32 cellular contexts compared by ENCODE assay signal in the genomic region with DNA sequence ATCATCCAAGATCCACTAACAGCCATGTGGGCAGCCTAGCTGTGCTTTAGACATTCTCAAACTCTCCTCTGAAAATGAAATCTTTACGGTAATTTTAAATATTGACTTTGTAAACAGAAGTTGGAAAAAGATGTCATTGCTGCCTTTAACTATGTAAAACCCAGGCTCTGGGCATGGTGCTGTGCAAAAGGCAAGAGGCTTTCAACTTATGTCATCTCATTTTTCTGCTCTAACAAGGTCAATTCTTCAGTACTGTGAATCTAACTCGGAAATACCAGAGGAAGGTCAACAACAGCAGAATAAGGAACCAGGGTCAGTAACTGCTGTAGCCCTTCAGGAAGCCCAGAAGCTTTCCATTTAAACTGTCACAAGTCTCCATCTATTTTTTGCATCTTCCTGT. TPM values are rescaled to one million over a fixed set of nuclear protein-coding genes. Genes with fewer than 3 reads are reported as not detected.
DNase-seq lines count a peak whose midpoint lies in the region; ATAC-seq, FAIRE-seq and TF ChIP-seq lines count a peak whose summit lies in the region.
"Had no signal": no experiment of that assay in that cellular context is flagged by ENCODE, and none has a peak within 500 bp of the region (broad histone marks: within the 10 kb centered on the region; RNA-seq: fewer than 3 reads in every experiment).

No MANE protein-coding gene starts in this region.

- H3K27ac Mint-ChIP-seq in natural killer cell treated with Interleukin-12 subunit alpha and Interleukin-12 subunit beta and Interleukin-15 and Interleukin-18, amount 100 ng/mL, for 72 hours, result no peak overlapping the region
- H3K27ac Mint-ChIP-seq: CD4-positive, alpha-beta T cell; H9 had no signal

- DNase-seq in GDM1 (lab: John Stamatoyannopoulos, UW) (peak; percentile 17), PC-3 (no peak), choroid plexus epithelial cell (ENCODE audit: low read depth) (peak; percentile 23), HepG2 (ENCODE audit: low spot score) (peak; percentile 80), activated gamma-delta T cell (lab: John Stamatoyannopoulos, UW) (no peak), body of pancreas (no peak), hepatic stellate cell (ENCODE audit: low spot score) (no peak)
- no peak for DNase-seq in natural killer cell treated with Interleukin-12 subunit alpha and Interleukin-12 subunit beta and Interleukin-15 and Interleukin-18, amount 100 ng/mL, for 72 hours (ENCODE audit: low spot score)
- DNase-seq: CD4-positive, alpha-beta T cell; COR-L47; DMS79; EL; GF-D8; H9; IMR-90; MM.1S; NCI-H1048; NCI-H1417 treated with DMSO at 0.1 percent for 48 hours; NCI-H1694 treated with DMSO at 0.1 percent for 48 hours; NCI-H2081; NCI-H2171; NCI-H226; NCI-H510A; NCI-H69; SHP77 had no signal

- no peaks in the 10 kb centered on the region for H3K9me3 Mint-ChIP-seq in natural killer cell treated with Interleukin-12 subunit alpha and Interleukin-12 subunit beta and Interleukin-15 and Interleukin-18, amount 100 ng/mL, for 72 hours
- H3K9me3 Mint-ChIP-seq: CD4-positive, alpha-beta T cell had no signal

- no peak overlapping the region for H3K9ac ChIP-seq in PC-3 (ENCODE audit: low read length)
- no peak overlapping the region for H3K9ac ChIP-seq in HepG2 (ENCODE audit: insufficient read depth, low read depth, low read length)
- H3K9ac ChIP-seq: BLaER1, KMS-11 had no signal

- no peaks in the 10 kb centered on the region for H4K20me1 ChIP-seq in PC-3 (ENCODE audit: low read length)
- no peaks in the 10 kb centered on the region for H4K20me1 ChIP-seq in HepG2 (ENCODE audit: insufficient read depth, low read length)
- H4K20me1 ChIP-seq: BLaER1 had no signal

- H3K4me2 ChIP-seq in PC-3 (ENCODE audit: low read length), result no peak overlapping the region
- H3K4me2 ChIP-seq in HepG2 (ENCODE audit: low read depth, low read length), result no peak overlapping the region
- H3K4me2 ChIP-seq: BLaER1, KMS-11 had no signal

- intact Hi-C loops in PC-3 (cut with micrococcal nuclease) (no loop called here), HepG2 (cut with micrococcal nuclease; ENCODE audit: unreplicated experiment) (loop anchor here (1.0 kb wide), 1 partner anchor 45 kb away; the partner anchor contains the start of gene ALS2), body of pancreas (cut with DNase I) (no loop called here)

- POLR2A ChIA-PET in PC-3 (lab: Charles Lee; ENCODE audit: unreplicated experiment), result interaction anchor here (0.6 kb wide), 1 partner anchor 565 kb away, joined by 3 read pairs; no protein-coding TSS in a partner anchor
- POLR2A ChIA-PET in HepG2 (lab: Yijun Ruan, JAX), result no interaction called here

- no peaks in the 10 kb centered on the region for H3K4me1 Mint-ChIP-seq in natural killer cell treated with Interleukin-12 subunit alpha and Interleukin-12 subunit beta and Interleukin-15 and Interleukin-18, amount 100 ng/mL, for 72 hours (ENCODE audit: low read depth in 2 of 2)

- CTCF ChIA-PET in PC-3 (lab: Charles Lee), result no interaction called here
- CTCF ChIA-PET in HepG2 (lab: Yijun Ruan, JAX; ENCODE audit: low intra/inter-chr PET ratio, low total read pairs), result no interaction called here

- TF ChIP-seq CTCF in PC-3 (conservative IDR thresholded peaks at IDR 0.05; ENCODE audit: low read depth, low read length) (no peak), choroid plexus epithelial cell (conservative IDR thresholded peaks at IDR 0.05; ENCODE audit: low read depth, low read length) (no peak), HepG2 (CRISPR knock-in tag; IDR thresholded peaks at IDR 0.05) (no peak), body of pancreas (IDR thresholded peaks at IDR 0.05) (no peak)

- TF ChIP-seq POLR2A in HepG2 (IDR thresholded peaks at IDR 0.05; ENCODE audit: insufficient read depth in 1 of 2, low read depth in 2 of 2, low read length in 2 of 2) (no peak), body of pancreas (IDR thresholded peaks at IDR 0.05) (no peak)

- in situ Hi-C loops in HepG2 (cut with HindIII; ENCODE audit: extremely low pct_ligation_motif_present, low pct_unique_long_range_greater_than_20kb), result no loop called here

- H3K27ac ChIP-seq in PC-3 (ENCODE audit: low read length) (no peak overlapping the region), HepG2 (ENCODE audit: extremely low read length, insufficient read depth, low read length) (peak overlapping the region; percentile 14), body of pancreas (no peak overlapping the region)
- H3K27ac ChIP-seq: BLaER1, KMS-11, RWPE1 had no signal

- no peaks in the 10 kb centered on the region for H3K4me1 ChIP-seq in PC-3 (ENCODE audit: insufficient read depth, low read length)
- peaks cover 13% of the 10 kb centered on the region for H3K4me1 ChIP-seq in HepG2 (ENCODE audit: insufficient read depth, low read length)
- H3K4me1 ChIP-seq in body of pancreas, result no peaks in the 10 kb centered on the region
- H3K4me1 ChIP-seq: BLaER1 had no signal

- H3K4me3 Mint-ChIP-seq in natural killer cell treated with Interleukin-12 subunit alpha and Interleukin-12 subunit beta and Interleukin-15 and Interleukin-18, amount 100 ng/mL, for 72 hours, result no peak overlapping the region
- H3K4me3 Mint-ChIP-seq: CD4-positive, alpha-beta T cell; H9 had no signal

- FAIRE-seq in HepG2 (lab: Jason Lieb, UNC), result no peak
- FAIRE-seq: GM12892, GM19239, HTR-8/SVneo had no signal

- H3K36me3 Mint-ChIP-seq in natural killer cell treated with Interleukin-12 subunit alpha and Interleukin-12 subunit beta and Interleukin-15 and Interleukin-18, amount 100 ng/mL, for 72 hours, result peaks cover 25% of the 10 kb centered on the region

- BruUV-seq in PC-3 (replicated peaks; lab: Mats Ljungman, UMichigan) (no TSS peak), HepG2 (replicated peaks; lab: Mats Ljungman, UMichigan) (no TSS peak)

- H3K9me2 ChIP-seq in PC-3 (replicated peaks; ENCODE audit: low read length), result no peaks in the 10 kb centered on the region

- TF ChIP-seq RAD21 in HepG2 (CRISPR knock-in tag; IDR thresholded peaks at IDR 0.05), result no peak

- H2AFZ ChIP-seq in PC-3 (ENCODE audit: low read length) (no peak overlapping the region), HepG2 (ENCODE audit: low read length) (no peak overlapping the region)

- WGBS in HepG2 (ENCODE audit: low lambda C conversion rate), result 19% methylated on average over 2 of the region's 2 CpGs
- 40 to 46% methylated on average over 2 of the region's 2 CpGs for WGBS in body of pancreas, 2 donors

- H3K36me3 ChIP-seq in PC-3 (ENCODE audit: low read depth, low read length), result peaks cover 28% of the 10 kb centered on the region
- H3K36me3 ChIP-seq in HepG2 (replicated peaks in 1 of 2; ENCODE audit: control insufficient read depth in 1 of 2, insufficient read depth in 2 of 2, low read length in 2 of 2), result no peaks in the 10 kb centered on the region; a peak in 2 of 5 replicates
- peaks cover 4 to 10% of the 10 kb centered on the region in 2 donors for H3K36me3 ChIP-seq in body of pancreas (replicated peaks in 1 of 2; ENCODE audit: insufficient read depth in 1 of 2, low read depth in 2 of 2)

- H3K79me2 ChIP-seq in PC-3 (ENCODE audit: low read length) (no peaks in the 10 kb centered on the region), HepG2 (ENCODE audit: insufficient read depth, low read length) (no peaks in the 10 kb centered on the region)

- no peak for TF ChIP-seq EP300 in HepG2 (IDR thresholded peaks at IDR 0.05; ENCODE audit: low read depth in 2 of 2, low read length in 2 of 2)
- TF ChIP-seq EP300 in HepG2 (CRISPR knock-in tag; IDR thresholded peaks at IDR 0.05; ENCODE audit: borderline replicate concordance), result no peak

- no peaks in the 10 kb centered on the region for H3K27me3 ChIP-seq in PC-3 (ENCODE audit: low read length)
- H3K27me3 ChIP-seq in HepG2 (ENCODE audit: control insufficient read depth in 1 of 2, insufficient read depth in 2 of 2, low read length in 2 of 2), result no peaks in the 10 kb centered on the region
- H3K27me3 ChIP-seq in body of pancreas, result no peaks in the 10 kb centered on the region
- H3K27me3 ChIP-seq: BLaER1 had no signal

- peak; percentile 49 for ATAC-seq in PC-3
- ATAC-seq in HepG2, result peak; percentile 97
- ATAC-seq in natural killer cell treated with Interleukin-12 subunit alpha and Interleukin-12 subunit beta and Interleukin-15 and Interleukin-18, amount 100 ng/mL, for 72 hours, result no peak
- no peak for ATAC-seq in body of pancreas
- ATAC-seq: Panc1 had no signal

- H3K4me3 ChIP-seq in PC-3 (ENCODE audit: low read length) (no peak overlapping the region), choroid plexus epithelial cell (ENCODE audit: low read depth, low read length) (no peak overlapping the region), HepG2 (replicated peaks in 1 of 3; ENCODE audit: insufficient read depth in 1 of 3, low read depth in 2 of 3, low read length in 3 of 3) (no peak overlapping the region), body of pancreas (no peak overlapping the region)
- H3K4me3 ChIP-seq: BLaER1 had no signal

- no peaks in the 10 kb centered on the region for H3K27me3 Mint-ChIP-seq in natural killer cell treated with Interleukin-12 subunit alpha and Interleukin-12 subunit beta and Interleukin-15 and Interleukin-18, amount 100 ng/mL, for 72 hours
- H3K27me3 Mint-ChIP-seq: CD4-positive, alpha-beta T cell had no signal

- H3K9me3 ChIP-seq in PC-3 (ENCODE audit: low read length), result no peaks in the 10 kb centered on the region
- H3K9me3 ChIP-seq in HepG2 (ENCODE audit: low read length), result no peaks in the 10 kb centered on the region
- no peaks in the 10 kb centered on the region for H3K9me3 ChIP-seq in body of pancreas

- H3F3A ChIP-seq in PC-3 (ENCODE audit: low read length, unreplicated experiment), result no peaks in the 10 kb centered on the region

RNA-seq across cellular contexts. Expression of gene MPP4, which starts 37.0 kb away (rescaled TPM):
- total RNA-seq in PC-3 (2014; rRNA removed) (0.52 and 0.77 TPM in 2 replicates), HepG2 (2016; rRNA removed; fragmentation: Illumina TruSeq; extraction: Trizol) (not detected in 2 replicates), body of pancreas (not detected)
- not detected in 2 replicates for total RNA-seq in HepG2 (2016; cell fraction: cytosol; rRNA removed; fragmentation: Illumina TruSeq; extraction: Trizol; ENCODE audit: low read depth)
- not detected in 2 replicates for total RNA-seq in HepG2 (2016; cell fraction: insoluble cytoplasmic fraction; rRNA removed; fragmentation: Illumina TruSeq; extraction: Trizol)
- total RNA-seq in HepG2 (2016; cell fraction: membrane; rRNA removed; fragmentation: Illumina TruSeq; extraction: Trizol), result not detected in 2 replicates
- total RNA-seq in HepG2 (2016; cell fraction: nucleus; rRNA removed; fragmentation: Illumina TruSeq; extraction: Trizol), result not detected in 2 replicates
- not detected in 2 replicates for polyA plus RNA-seq in HepG2 (2011; rRNA removed)
- 0.03 TPM in 1 of 2 replicates, not detected in the other for polyA plus RNA-seq in HepG2 (2011; cell fraction: cytosol; rRNA removed)
- polyA plus RNA-seq in HepG2 (2011; cell fraction: nucleus; rRNA removed), result not detected in 2 replicates
- not detected in 2 replicates for polyA plus RNA-seq in HepG2 (2012)
- polyA plus RNA-seq in HepG2 (2016; cell fraction: cytosol; fragmentation: Illumina TruSeq; extraction: Trizol; ENCODE audit: low read depth), result not detected in 2 replicates
- not detected in 2 replicates for polyA plus RNA-seq in HepG2 (2016; cell fraction: insoluble cytoplasmic fraction; fragmentation: Illumina TruSeq; extraction: Trizol; ENCODE audit: low read depth)
- polyA plus RNA-seq in HepG2 (2016; cell fraction: membrane; fragmentation: Illumina TruSeq; extraction: Trizol; ENCODE audit: low read depth), result not detected in 2 replicates
- not detected in 2 replicates for polyA plus RNA-seq in HepG2 (2016; cell fraction: nucleus; fragmentation: Illumina TruSeq; extraction: Trizol; ENCODE audit: insufficient read depth, low read depth)
- polyA minus RNA-seq in HepG2 (2011; rRNA and poly(A)+ RNA removed; ENCODE audit: low replicate concordance), result not detected in 2 replicates
- not detected in 2 replicates for polyA minus RNA-seq in HepG2 (2011; cell fraction: cytosol; rRNA and poly(A)+ RNA removed)
- 0.25 TPM in 1 of 2 replicates, not detected in the other for polyA minus RNA-seq in HepG2 (2011; cell fraction: nucleus; rRNA and poly(A)+ RNA removed)
- total RNA-seq in natural killer cell treated with Interleukin-12 subunit alpha and Interleukin-12 subunit beta and Interleukin-15 and Interleukin-18, amount 100 ng/mL, for 72 hours, result not detected
- total RNA-seq: CD4-positive, alpha-beta T cell; H9 had no signal

RNA-seq across cellular contexts. Expression of gene ALS2, which starts 45.2 kb away (rescaled TPM):
- total RNA-seq in PC-3 (2014; rRNA removed) (20.4 and 23.8 TPM in 2 replicates), HepG2 (2016; rRNA removed; fragmentation: Illumina TruSeq; extraction: Trizol) (19.3 and 25.4 TPM in 2 replicates), body of pancreas (10 to 100 TPM in 1 of 2 donors, 1 to 10 TPM in 1; 9.9 to 12.2 TPM)
- total RNA-seq in HepG2 (2016; cell fraction: cytosol; rRNA removed; fragmentation: Illumina TruSeq; extraction: Trizol; ENCODE audit: low read depth), result 9.9 and 10.8 TPM in 2 replicates
- total RNA-seq in HepG2 (2016; cell fraction: insoluble cytoplasmic fraction; rRNA removed; fragmentation: Illumina TruSeq; extraction: Trizol), result 19.9 and 25.5 TPM in 2 replicates
- total RNA-seq in HepG2 (2016; cell fraction: membrane; rRNA removed; fragmentation: Illumina TruSeq; extraction: Trizol), result 8.0 and 9.9 TPM in 2 replicates
- total RNA-seq in HepG2 (2016; cell fraction: nucleus; rRNA removed; fragmentation: Illumina TruSeq; extraction: Trizol), result 21.0 and 23.3 TPM in 2 replicates
- polyA plus RNA-seq in HepG2 (2011; rRNA removed), result 12.7 and 15.3 TPM in 2 replicates
- polyA plus RNA-seq in HepG2 (2011; cell fraction: cytosol; rRNA removed), result 7.4 and 10.7 TPM in 2 replicates
- 16.0 and 23.2 TPM in 2 replicates for polyA plus RNA-seq in HepG2 (2011; cell fraction: nucleus; rRNA removed)
- polyA plus RNA-seq in HepG2 (2012), result 14.4 and 15.3 TPM in 2 replicates
- polyA plus RNA-seq in HepG2 (2016; cell fraction: cytosol; fragmentation: Illumina TruSeq; extraction: Trizol; ENCODE audit: low read depth), result 0.66 and 0.81 TPM in 2 replicates
- 15.7 and 17.6 TPM in 2 replicates for polyA plus RNA-seq in HepG2 (2016; cell fraction: insoluble cytoplasmic fraction; fragmentation: Illumina TruSeq; extraction: Trizol; ENCODE audit: low read depth)
- 2.0 and 2.3 TPM in 2 replicates for polyA plus RNA-seq in HepG2 (2016; cell fraction: membrane; fragmentation: Illumina TruSeq; extraction: Trizol; ENCODE audit: low read depth)
- polyA plus RNA-seq in HepG2 (2016; cell fraction: nucleus; fragmentation: Illumina TruSeq; extraction: Trizol; ENCODE audit: insufficient read depth, low read depth), result 20.8 and 22.0 TPM in 2 replicates
- 13.7 and 28.5 TPM in 2 replicates for polyA minus RNA-seq in HepG2 (2011; rRNA and poly(A)+ RNA removed; ENCODE audit: low replicate concordance)
- polyA minus RNA-seq in HepG2 (2011; cell fraction: cytosol; rRNA and poly(A)+ RNA removed), result 12.0 and 14.3 TPM in 2 replicates
- polyA minus RNA-seq in HepG2 (2011; cell fraction: nucleus; rRNA and poly(A)+ RNA removed), result 45.7 and 66.5 TPM in 2 replicates
- 10 to 100 TPM; 19.9 to 20.0 TPM for total RNA-seq in natural killer cell treated with Interleukin-12 subunit alpha and Interleukin-12 subunit beta and Interleukin-15 and Interleukin-18, amount 100 ng/mL, for 72 hours

Comparison
In these comparisons a context has a peak if more than half of its experiments do, and no peak if none do; other contexts are left out.
1. DNase-seq: peak in GDM1 (single experiment), choroid plexus epithelial cell (single experiment) and HepG2 (single experiment); none in PC-3 (single experiment), natural killer cell treated with Interleukin-12 subunit alpha and Interleukin-12 subunit beta and Interleukin-15 and Interleukin-18, amount 100 ng/mL, for 72 hours (single experiment), activated gamma-delta T cell (single experiment), body of pancreas (0 of 4) and hepatic stellate cell (single experiment).
2. ATAC-seq: peak in PC-3 (single experiment) and HepG2 (single experiment); none in natural killer cell treated with Interleukin-12 subunit alpha and Interleukin-12 subunit beta and Interleukin-15 and Interleukin-18, amount 100 ng/mL, for 72 hours (0 of 2) and body of pancreas (single experiment).